ENCODE assay signal across 10 cellular contexts in the genomic region with DNA sequence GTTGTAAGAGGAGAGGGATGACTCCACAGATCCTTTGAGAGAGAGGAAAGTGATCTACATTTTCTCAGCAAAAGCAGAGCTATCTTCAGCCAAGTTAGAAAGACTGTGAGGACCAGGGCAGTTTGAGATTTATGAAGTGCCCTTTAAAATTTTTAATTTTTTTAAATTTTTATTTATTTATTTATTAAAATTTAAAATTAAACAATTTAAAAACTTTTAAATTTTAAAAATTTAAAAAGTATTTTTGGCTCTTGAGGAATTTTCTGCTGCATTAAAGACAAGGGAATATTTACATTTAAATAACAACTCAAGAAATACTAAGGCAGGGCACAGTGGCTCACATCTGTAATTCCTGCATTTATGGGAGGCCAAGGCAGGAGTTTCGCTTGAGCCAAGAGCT.
"Had no signal": no experiment of that assay in that cellular context is flagged by ENCODE, and none has a peak within 500 bp of the region (broad histone marks: within the 10 kb centered on the region; RNA-seq: fewer than 3 reads in every experiment).

No MANE protein-coding gene starts in this region.

- ATAC-seq: GM23338, HCT116 had no signal

- DNase-seq: GM23248, GOT3, H7, H9, HCEC 1CT, HFFc6 had no signal

- FAIRE-seq: H1, H54 had no signal

- H3K4me3 Mint-ChIP-seq: GM23338, H9, HFFc6 had no signal

- H3K4me1 Mint-ChIP-seq: GM23338 had no signal

- H3K27ac Mint-ChIP-seq: GM23338, H9, HFFc6 had no signal
